8 cellular contexts compared by ENCODE assay signal in the genomic region with DNA sequence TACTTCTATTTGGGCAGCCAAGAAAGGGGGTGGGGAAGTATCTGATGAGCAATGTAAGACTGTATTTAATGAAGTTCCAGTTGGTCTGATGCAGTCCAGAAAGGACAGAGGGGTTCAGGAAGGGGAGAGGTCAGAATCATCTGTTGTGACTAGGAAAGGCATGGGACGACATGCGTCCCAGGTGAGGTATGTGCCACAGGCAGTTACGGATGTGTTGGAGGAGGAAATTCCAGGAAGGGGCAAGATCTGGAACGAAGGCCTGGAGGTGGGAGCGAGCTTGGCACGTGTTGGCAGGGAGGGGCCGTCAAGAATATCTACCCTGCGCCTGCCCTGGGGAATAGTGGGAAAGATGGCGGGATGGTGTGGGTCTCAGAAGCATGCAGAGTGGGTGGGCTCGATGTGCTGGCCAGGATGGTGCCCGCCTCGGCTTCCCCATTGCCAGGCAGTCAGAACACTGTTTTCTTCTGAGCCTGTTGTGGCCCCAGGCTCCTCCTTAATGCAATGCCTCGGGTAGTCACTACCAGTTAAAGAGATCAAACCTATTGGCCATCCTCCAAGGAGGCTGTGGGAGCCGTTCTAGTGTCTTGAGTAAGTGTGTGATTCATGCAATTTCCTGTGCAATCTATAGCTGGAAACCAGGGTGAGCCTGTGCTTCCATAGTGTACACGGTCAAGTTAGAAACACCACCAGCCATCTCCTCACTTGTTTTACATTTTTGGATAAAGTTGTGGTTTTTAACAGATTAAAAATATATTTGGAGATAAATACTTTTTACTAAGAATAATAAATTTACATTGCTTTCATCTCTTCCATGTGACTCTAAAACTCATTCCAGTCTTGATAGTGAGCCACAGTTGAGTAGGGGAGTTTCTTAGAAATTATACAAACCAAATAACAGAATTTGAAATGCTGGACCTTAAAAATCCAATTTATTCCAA. TPM values are rescaled to one million over a fixed set of nuclear protein-coding genes. Genes with fewer than 3 reads are reported as not detected.
DNase-seq lines count a peak whose midpoint lies in the region; ATAC-seq and TF ChIP-seq lines count a peak whose summit lies in the region.

No MANE protein-coding gene starts in this region.

- H3K27ac Mint-ChIP-seq in CD14-positive monocyte = peak overlapping the region in 1 of 7 donors; percentile 94

- no peaks in the 10 kb centered on the region for H3K9me3 ChIP-seq in duodenal mucosa (ENCODE audit: control insufficient read depth in 1 of 2, low read length in 2 of 2)
- H3K9me3 ChIP-seq in neutrophil = no peaks in the 10 kb centered on the region
- H3K9me3 ChIP-seq in effector memory CD4-positive, alpha-beta T cell (ENCODE audit: control insufficient read depth, low read length) = no peaks in the 10 kb centered on the region

- TF ChIP-seq CTCF in CD14-positive monocyte (IDR thresholded peaks at IDR 0.05) (no peak), neutrophil (IDR thresholded peaks at IDR 0.05) (no peak)

- DNase-seq in CD14-positive monocyte (ENCODE audit: low spot score) (peak; percentile 89), NOMO-1 treated with DMSO at 0.1 percent for 48 hours (lab: John Stamatoyannopoulos, UW; ENCODE audit: unreplicated experiment) (peak; percentile 99), NCI-H2227 treated with DMSO at 0.1 percent for 48 hours (lab: John Stamatoyannopoulos, UW) (no peak)
- no peak for DNase-seq in effector memory CD4-positive, alpha-beta T cell

- H3K4me1 Mint-ChIP-seq in CD14-positive monocyte = peaks cover 20% of the 10 kb centered on the region

- intact Hi-C loops in CD14-positive monocyte (cut with micrococcal nuclease) = loop anchor here in 1 of 2 donors (2.0 to 10.0 kb wide), 4 partner anchors 21 to 213 kb away; a partner anchor contains a TSS

- ATAC-seq in HG02623 (IDR thresholded peaks at IDR 0.05; ENCODE audit: unreplicated experiment) = no peak
- ATAC-seq in GM19351 (IDR thresholded peaks at IDR 0.05; ENCODE audit: unreplicated experiment) = no peak

- H3K27ac ChIP-seq in duodenal mucosa (ENCODE audit: low read depth, low read length) (peak overlapping the region; percentile 4), neutrophil (peak overlapping the region; percentile 95)
- H3K27ac ChIP-seq in effector memory CD4-positive, alpha-beta T cell (ENCODE audit: insufficient read depth, low read length, poor library complexity, severe bottlenecking) = no peak overlapping the region

- no peaks in the 10 kb centered on the region for H3K9me3 Mint-ChIP-seq in CD14-positive monocyte

- no peaks in the 10 kb centered on the region for H3K27me3 Mint-ChIP-seq in CD14-positive monocyte (ENCODE audit: low read depth in 3 of 3)

- no peaks in the 10 kb centered on the region for H3K27me3 ChIP-seq in duodenal mucosa (ENCODE audit: control insufficient read depth in 1 of 2, insufficient read depth in 2 of 2, low read length in 2 of 2)
- H3K27me3 ChIP-seq in neutrophil = no peaks in the 10 kb centered on the region
- H3K27me3 ChIP-seq in effector memory CD4-positive, alpha-beta T cell (replicated peaks; ENCODE audit: control insufficient read depth, insufficient read depth, low read length, poor library complexity, severe bottlenecking) = peaks cover 4% of the 10 kb centered on the region

- peak overlapping the region; percentile 64 to 85 for H3K4me3 Mint-ChIP-seq in CD14-positive monocyte

- peaks cover 24 to 32% of the 10 kb centered on the region in 2 donors for H3K36me3 Mint-ChIP-seq in CD14-positive monocyte

- H3K36me3 ChIP-seq in duodenal mucosa (ENCODE audit: control insufficient read depth in 1 of 2, insufficient read depth in 2 of 2, low read length in 2 of 2) (no peaks in the 10 kb centered on the region), neutrophil (peaks cover 12% of the 10 kb centered on the region)
- no peaks in the 10 kb centered on the region for H3K36me3 ChIP-seq in effector memory CD4-positive, alpha-beta T cell (ENCODE audit: control insufficient read depth, insufficient read depth, low read length)

- H3K4me1 ChIP-seq in duodenal mucosa (ENCODE audit: control insufficient read depth in 1 of 2, insufficient read depth in 2 of 2, low read length in 2 of 2) = peaks cover 40 to 43% of the 10 kb centered on the region in 2 donors
- H3K4me1 ChIP-seq in neutrophil (ENCODE audit: control insufficient read depth in 1 of 2, insufficient read depth in 1 of 2, low read depth in 1 of 2, low read length in 1 of 2) = peaks cover 85 to 88% of the 10 kb centered on the region in 2 experiments
- no peaks in the 10 kb centered on the region for H3K4me1 ChIP-seq in effector memory CD4-positive, alpha-beta T cell (ENCODE audit: control insufficient read depth, insufficient read depth, low read length, poor library complexity, severe bottlenecking)

- no peak overlapping the region for H3K9ac ChIP-seq in duodenal mucosa (ENCODE audit: low read depth in 1 of 2, low read length in 2 of 2)

- H3K4me3 ChIP-seq in duodenal mucosa (ENCODE audit: low read depth in 1 of 2, low read length in 2 of 2) = no peak overlapping the region
- peak overlapping the region; percentile 50 for H3K4me3 ChIP-seq in neutrophil (ENCODE audit: low read depth in 1 of 2, low read length in 1 of 2)
- no peak overlapping the region for H3K4me3 ChIP-seq in effector memory CD4-positive, alpha-beta T cell (ENCODE audit: insufficient read depth, low read depth, low read length, poor library complexity, severe bottlenecking)

RNA-seq across cellular contexts. Expression of a gene that starts 57.6 kb away (rescaled TPM):
- polyA plus RNA-seq in CD14-positive monocyte = under 1 TPM in 1 of 2 donors, not detected in 1; 0.10 TPM

Comparison
In these comparisons a context has a peak if more than half of its experiments do, and no peak if none do; other contexts are left out.
1. DNase-seq: peak in CD14-positive monocyte (single experiment) and NOMO-1 treated with DMSO at 0.1 percent for 48 hours (single experiment); none in effector memory CD4-positive, alpha-beta T cell (0 of 3) and NCI-H2227 treated with DMSO at 0.1 percent for 48 hours (single experiment).
2. H3K4me3 ChIP-seq: peak in neutrophil (2 of 2); none in duodenal mucosa (0 of 2) and effector memory CD4-positive, alpha-beta T cell (single experiment).